29 cellular contexts compared by ENCODE assay signal in genomic region chr7:16554518-16555236, GRCh38. TPM values are rescaled to one million over a fixed set of nuclear protein-coding genes. Genes with fewer than 3 reads are reported as not detected.
"Had no signal": no experiment of that assay in that cellular context is flagged by ENCODE, and none has a peak within 500 bp of the region (broad histone marks: within the 10 kb centered on the region; RNA-seq: fewer than 3 reads in every experiment).

No MANE protein-coding gene starts in this region.

- H3K27me3 ChIP-seq: foreskin keratinocyte, hepatocyte, left lung, upper lobe of left lung had no signal

- H3K79me2 ChIP-seq: hepatocyte had no signal

- ATAC-seq: foreskin keratinocyte; left lung; natural killer cell; stimulated activated naive CD8-positive, alpha-beta T cell treated with anti-CD3 and anti-CD28 coated beads, Interleukin-15, Interleukin-2, amounts not matched to agents 100 U/mL and 50 U/mL, for 24 hours had no signal

- FAIRE-seq: colon had no signal

- DNase-seq: activated CD4-positive, alpha-beta memory T cell treated with anti-CD3 and anti-CD28 coated beads for 36 hours; activated CD4-positive, alpha-beta T cell treated with anti-CD3 and anti-CD28 coated beads for 48 hours; activated naive CD4-positive, alpha-beta T cell treated with anti-CD3 and anti-CD28 coated beads for 36 hours; activated naive CD8-positive, alpha-beta T cell treated with anti-CD3 and anti-CD28 coated beads, Interleukin-2, amount 10 ng/mL, durations not matched to agents 7 days and 5 days; activated T-cell treated with anti-CD3 and anti-CD28 coated beads, Interleukin-2, amount 50 U/mL, for 48 hours; amniotic stem cell; effector memory CD4-positive, alpha-beta T cell; foreskin keratinocyte; immature natural killer cell; left lung; mammary epithelial cell; natural killer cell; retina; stimulated activated CD4-positive, alpha-beta T cell treated with anti-CD3 and anti-CD28 coated beads, Interleukin-12 subunit alpha, Interleukin-12 subunit beta, amount 100 ng/mL, for 4 hours; stimulated activated CD4-positive, alpha-beta T cell treated with anti-CD3 and anti-CD28 coated beads, Interleukin-4, amount 100 ng/mL, for 4 hours; stimulated activated naive CD8-positive, alpha-beta T cell treated with anti-CD3 and anti-CD28 coated beads, Interleukin-15, Interleukin-2, amounts not matched to agents 100 U/mL and 50 U/mL, for 24 hours; upper lobe of left lung had no signal

- H3K36me3 ChIP-seq: left lung, upper lobe of left lung had no signal

- H3K4me2 ChIP-seq: hepatocyte had no signal

- H3K9me3 ChIP-seq: left lung, upper lobe of left lung had no signal

- H2AFZ ChIP-seq: hepatocyte had no signal

- H3K4me1 ChIP-seq: left lung, upper lobe of left lung had no signal

- H3K4me3 ChIP-seq: hepatocyte, left lung, upper lobe of left lung had no signal

- H3K27ac ChIP-seq: foreskin keratinocyte, hepatocyte, left lung, upper lobe of left lung had no signal

RNA-seq across cellular contexts. Expression of gene LRRC72, which starts 28.1 kb away (rescaled TPM):
- total RNA-seq: activated CD4-positive, alpha-beta memory T cell treated with anti-CD3 and anti-CD28 coated beads for 36 hours; activated naive CD4-positive, alpha-beta T cell treated with anti-CD3 and anti-CD28 coated beads for 36 hours; activated naive CD8-positive, alpha-beta T cell treated with anti-CD3 and anti-CD28 coated beads, Interleukin-2, amount 10 ng/mL, durations not matched to agents 7 days and 5 days; dermis microvascular lymphatic vessel endothelial cell; foreskin keratinocyte; glomerular endothelial cell; hepatocyte; kidney epithelial cell; left lung; mammary epithelial cell; mesothelial cell of epicardium; natural killer cell; osteoblast; progenitor cell of endocrine pancreas; subcutaneous adipose tissue; T-helper 1 cell treated with Interleukin-12 subunit alpha and Interleukin-12 subunit beta and Interleukin-4 antibody, amounts not matched to agents 30 ng/mL and 1 ng/mL, for 36 hours; upper lobe of left lung had no signal
- polyA plus RNA-seq: esophagus, foreskin keratinocyte, hepatocyte, immature natural killer cell, mammary epithelial cell, thymus had no signal
